ENCODE assay signal across 33 cellular contexts in the genomic region with DNA sequence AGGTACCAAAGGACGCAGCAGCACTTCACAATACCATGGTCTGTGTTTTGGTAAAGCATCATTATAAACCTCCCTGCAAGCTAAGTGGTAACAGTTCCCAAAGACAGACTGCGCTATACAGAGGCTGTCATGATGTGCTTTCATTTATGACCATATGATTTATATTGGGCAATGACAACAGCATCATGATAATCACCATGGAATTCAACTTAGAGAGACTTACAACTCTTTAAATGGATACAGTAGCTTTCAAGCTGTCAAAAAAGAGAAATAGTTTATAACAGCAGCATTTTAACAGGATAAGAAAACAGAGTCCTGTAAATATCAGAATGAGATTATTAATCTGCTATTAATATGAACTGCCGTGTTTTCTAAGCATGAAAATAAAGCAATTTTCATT.
"Had no signal": no experiment of that assay in that cellular context is flagged by ENCODE, and none has a peak within 500 bp of the region (broad histone marks: within the 10 kb centered on the region; RNA-seq: fewer than 3 reads in every experiment).

No MANE protein-coding gene starts in this region.

- H3K4me2 ChIP-seq: KMS-11 had no signal

- H3K9me3 ChIP-seq: MG63 had no signal

- DNase-seq: Karpas-422, Kasumi-1, MG63, MM.1S, MV-4-11, NCI-H1048, NCI-H1092, NCI-H1092 treated with DMSO at 0.1 percent for 48 hours, NCI-H1105, NCI-H1105 treated with DMSO at 0.1 percent for 48 hours, NCI-H1417 treated with DMSO at 0.1 percent for 48 hours, NCI-H1436, NCI-H1436 treated with DMSO at 0.1 percent for 48 hours, NCI-H146, NCI-H1694, NCI-H1694 treated with DMSO at 0.1 percent for 48 hours, NCI-H187, NCI-H187 treated with DMSO at 0.1 percent for 48 hours, NCI-H1930, NCI-H2029, NCI-H2029 treated with DMSO at 0.1 percent for 48 hours, NCI-H2081, NCI-H2081 treated with DMSO at 0.1 percent for 48 hours, NCI-H2107, NCI-H2171, NCI-H2171 treated with DMSO at 0.1 percent for 48 hours, NCI-H2227 treated with DMSO at 0.1 percent for 48 hours, NCI-H226, NCI-H345, NCI-H446, NCI-H446 treated with DMSO at 0.1 percent for 48 hours, NCI-H510A had no signal

- H3K36me3 ChIP-seq: MG63 had no signal

- H3K4me3 ChIP-seq: MG63 had no signal

- H3K9ac ChIP-seq: KMS-11 had no signal

- H3K27ac ChIP-seq: KMS-11 had no signal

- H3K27me3 ChIP-seq: MG63 had no signal
